Comparison of ENCODE assay signal across 8 cellular contexts in the genomic region with DNA sequence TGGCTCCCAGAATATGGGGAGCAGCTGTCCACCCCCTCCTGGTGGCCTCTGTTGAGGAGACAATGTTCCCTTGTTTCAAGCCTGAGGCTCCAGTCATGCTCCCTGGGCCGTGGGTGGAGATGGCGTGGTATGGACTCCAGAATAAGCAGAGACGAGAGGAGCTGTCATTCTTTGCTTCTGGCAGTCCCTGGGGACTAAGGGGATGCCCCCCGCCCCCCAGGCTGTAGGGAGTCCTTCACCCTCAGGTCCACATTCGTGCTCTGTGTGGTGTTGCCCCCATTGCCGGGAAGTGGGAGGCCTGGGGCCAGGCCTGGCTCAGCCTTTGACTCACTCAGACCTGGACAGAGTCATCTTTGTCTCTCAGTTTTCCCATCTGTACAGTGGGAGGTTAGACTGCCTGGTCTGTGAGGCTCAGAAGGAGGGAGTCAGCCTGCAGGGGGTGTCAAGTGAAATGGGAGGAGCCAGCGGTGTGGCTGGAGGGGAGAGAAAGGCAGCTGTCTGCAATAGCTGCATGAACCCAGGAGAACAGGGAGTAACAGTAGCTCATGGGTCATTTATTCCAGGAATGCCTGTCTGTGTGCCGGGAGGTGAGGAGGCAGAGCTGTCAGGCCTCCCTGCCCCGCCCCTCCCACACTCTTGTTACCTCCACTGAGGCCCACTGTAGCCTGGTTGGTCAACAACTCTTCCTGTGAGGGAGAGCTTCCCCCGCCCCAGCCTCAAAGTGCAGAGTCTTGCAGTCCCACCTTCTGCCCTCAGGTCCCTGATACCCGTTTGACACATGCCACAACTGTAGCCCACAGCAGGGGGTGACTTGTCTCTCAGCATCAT. TPM values are rescaled to one million over a fixed set of nuclear protein-coding genes. Genes with fewer than 3 reads are reported as not detected.
DNase-seq lines count a peak whose midpoint lies in the region; ATAC-seq and TF ChIP-seq lines count a peak whose summit lies in the region.

No MANE protein-coding gene starts in this region.

- no peaks in the 10 kb centered on the region for H3K9me3 ChIP-seq in breast epithelium
- H3K9me3 ChIP-seq in CD4-positive, alpha-beta T cell (ENCODE audit: control insufficient read depth, low read length): no peaks in the 10 kb centered on the region

- TF ChIP-seq CTCF in breast epithelium (IDR thresholded peaks at IDR 0.05): no peak
- no peak for TF ChIP-seq CTCF in CD4-positive, alpha-beta T cell (IDR thresholded peaks at IDR 0.05)

- peak overlapping the region; percentile 48 for H3K27ac Mint-ChIP-seq in memory B cell
- no peak overlapping the region for H3K27ac Mint-ChIP-seq in CD4-positive, alpha-beta T cell

- POLR2A ChIA-PET in CD4-positive, alpha-beta T cell (lab: Charles Lee): interaction anchor here (0.6 kb wide), 1 partner anchor 1250 kb away, joined by 3 read pairs; no protein-coding TSS in a partner anchor

- intact Hi-C loops in breast epithelium (cut with DNase I; ENCODE audit: low total_unique reads): loop anchor here (5.0 kb wide), 1 partner anchor 1207 kb away; the partner anchor contains the start of gene TOMT
- intact Hi-C loops in CD4-positive, alpha-beta T cell (cut with DNase I, micrococcal nuclease): no loop called here

- in situ Hi-C loops in ACHN (cut with HindIII; ENCODE audit: low pct_ligation_motif_present, low pct_unique_long_range_greater_than_20kb, low sequenced_read_pairs): no loop called here

- H3K27me3 Mint-ChIP-seq in memory B cell: no peaks in the 10 kb centered on the region
- peaks cover 7% of the 10 kb centered on the region for H3K27me3 Mint-ChIP-seq in CD4-positive, alpha-beta T cell

- ATAC-seq in HG03045 (IDR thresholded peaks at IDR 0.05; ENCODE audit: unreplicated experiment) (peak; percentile 45), memory B cell (ENCODE audit: low read depth) (peak; percentile 3), GM21825 (IDR thresholded peaks at IDR 0.05; ENCODE audit: unreplicated experiment) (no peak), GM18519 (IDR thresholded peaks at IDR 0.05; ENCODE audit: low FRiP score, unreplicated experiment) (no peak)
- ATAC-seq in CD4-positive, alpha-beta T cell (ENCODE audit: poor library complexity): no peak

- H3K4me1 ChIP-seq in breast epithelium: peaks cover 21 to 48% of the 10 kb centered on the region in 2 donors

- H3K36me3 ChIP-seq in breast epithelium: no peaks in the 10 kb centered on the region

- no peak for TF ChIP-seq POLR2A in breast epithelium (IDR thresholded peaks at IDR 0.05)

- peaks cover 3% of the 10 kb centered on the region for H3K4me1 Mint-ChIP-seq in memory B cell
- no peaks in the 10 kb centered on the region for H3K4me1 Mint-ChIP-seq in CD4-positive, alpha-beta T cell (ENCODE audit: low read depth)

- peak; percentile 65 for DNase-seq in ACHN
- no peak for DNase-seq in breast epithelium (ENCODE audit: low spot score in 2 of 2)
- no peak for DNase-seq in memory B cell (ENCODE audit: low spot score in 2 of 2)
- no peak for DNase-seq in CD4-positive, alpha-beta T cell
- DNase-seq in mucosa of gallbladder (ENCODE audit: low spot score): no peak

- H3K4me3 Mint-ChIP-seq in memory B cell: no peak overlapping the region
- H3K4me3 Mint-ChIP-seq in CD4-positive, alpha-beta T cell: no peak overlapping the region

- H3K36me3 Mint-ChIP-seq in memory B cell: no peaks in the 10 kb centered on the region
- no peaks in the 10 kb centered on the region for H3K36me3 Mint-ChIP-seq in CD4-positive, alpha-beta T cell (ENCODE audit: low read depth)

- H3K9me3 Mint-ChIP-seq in memory B cell: no peaks in the 10 kb centered on the region
- H3K9me3 Mint-ChIP-seq in CD4-positive, alpha-beta T cell: no peaks in the 10 kb centered on the region

- no peaks in the 10 kb centered on the region for H3K27me3 ChIP-seq in breast epithelium
- peaks cover 5% of the 10 kb centered on the region for H3K27me3 ChIP-seq in CD4-positive, alpha-beta T cell (ENCODE audit: control insufficient read depth, insufficient read depth, low read length)

- peak overlapping the region in 2 of 3 donors; percentile 81 to 82 for H3K4me3 ChIP-seq in breast epithelium

- CTCF ChIA-PET in CD4-positive, alpha-beta T cell (lab: Charles Lee): interaction anchor here (0.9 to 1.2 kb wide), 2 partner anchors 22 to 37 kb away, joined by 3 to 4 read pairs; no protein-coding TSS in a partner anchor

- peak overlapping the region; percentile 88 to 99 for H3K27ac ChIP-seq in breast epithelium
- H3K27ac ChIP-seq in CD4-positive, alpha-beta T cell (ENCODE audit: low read depth, low read length): no peak overlapping the region

RNA-seq across cellular contexts. Expression of gene ARHGEF17, which starts 6.3 kb away (rescaled TPM):
- total RNA-seq in breast epithelium (10 to 100 TPM; 28.8 to 54.7 (median 38.2) TPM), mucosa of gallbladder (69.2 TPM)
- total RNA-seq in CD4-positive, alpha-beta T cell: not detected

RNA-seq across cellular contexts. Expression of gene P2RY6, which starts 42.2 kb away (rescaled TPM):
- total RNA-seq in breast epithelium (1 to 10 TPM; 1.6 to 3.4 (median 1.9) TPM), mucosa of gallbladder (2.9 TPM)
- not detected for total RNA-seq in CD4-positive, alpha-beta T cell

Comparison
In these comparisons a context has a peak if more than half of its experiments do, and no peak if none do; other contexts are left out.
1. ATAC-seq: peak in HG03045 (single experiment) and memory B cell (single experiment); none in CD4-positive, alpha-beta T cell (single experiment), GM21825 (single experiment) and GM18519 (single experiment).
2. RNA of gene ARHGEF17, which starts 6.3 kb away (total RNA-seq): 69.2 TPM in mucosa of gallbladder (single experiment) and 28.8 to 54.7 TPM in breast epithelium; not detected in CD4-positive, alpha-beta T cell; every median in the first group is over 10 times any median in the second.